1 cellular context compared by ENCODE assay signal in genomic region chr6:42390228-42390934, GRCh38.
TF ChIP-seq lines count a peak whose summit lies in the region.

No MANE protein-coding gene starts in this region.

TF ChIP-seq in HepG2, 621 proteins besides CTCF, POLR2A, EP300 and RAD21 (continued from another document):
- TF ChIP-seq ZNF318 (CRISPR knock-in tag; IDR thresholded peaks at IDR 0.05) (no peak), ZNF577 (CRISPR knock-in tag; IDR thresholded peaks at IDR 0.05; ENCODE audit: borderline replicate concordance, low read depth) (no peak)
TF ChIP-seq in HepG2: peak in this region for 0.
